Comparison of ENCODE assay signal across 8 cellular contexts in genomic region chr2:196274387-196274809, GRCh38.
DNase-seq lines count a peak whose midpoint lies in the region; ATAC-seq and TF ChIP-seq lines count a peak whose summit lies in the region.

No MANE protein-coding gene starts in this region.

- H3K9me3 ChIP-seq in right atrium auricular region: no peaks in the 10 kb centered on the region
- no peaks in the 10 kb centered on the region for H3K9me3 ChIP-seq in SK-N-MC (ENCODE audit: low read depth, low read length)
- no peaks in the 10 kb centered on the region for H3K9me3 ChIP-seq in left ventricle myocardium inferior (replicated peaks)
- H3K9me3 ChIP-seq in ascending aorta: no peaks in the 10 kb centered on the region

- H3K9ac ChIP-seq in SK-N-MC (ENCODE audit: insufficient read length): no peak overlapping the region

- TF ChIP-seq CTCF in right atrium auricular region (IDR thresholded peaks at IDR 0.05) (no peak), left ventricle myocardium inferior (IDR thresholded peaks at IDR 0.05; ENCODE audit: borderline replicate concordance) (no peak), ascending aorta (IDR thresholded peaks at IDR 0.05) (no peak)

- intact Hi-C loops in Right ventricle myocardium inferior (cut with DNase I): no loop called here
- intact Hi-C loops in left ventricle myocardium inferior (cut with micrococcal nuclease): no loop called here
- intact Hi-C loops in ascending aorta (cut with DNase I): no loop called here

- H3K4me1 ChIP-seq in right atrium auricular region (peaks cover 0 to 15% of the 10 kb centered on the region in 2 donors), left ventricle myocardium inferior (peaks cover 47% of the 10 kb centered on the region), ascending aorta (peaks cover 0 to 19% of the 10 kb centered on the region in 2 donors)

- H3K27ac ChIP-seq in right atrium auricular region (no peak overlapping the region), SK-N-MC (peak overlapping the region; percentile 22), left ventricle myocardium inferior (replicated peaks) (peak overlapping the region; percentile 2), ascending aorta (no peak overlapping the region)

- DNase-seq in Right ventricle myocardium inferior (ENCODE audit: missing footprints): no peak
- DNase-seq in right atrium auricular region (ENCODE audit: low spot score): no peak
- DNase-seq in SK-N-MC (ENCODE audit: low read depth, low spot score): no peak
- DNase-seq in left ventricle myocardium inferior: no peak
- DNase-seq in ascending aorta (ENCODE audit: low spot score in 2 of 2): no peak
- no peak for DNase-seq in HPDE6-E6E7 (ENCODE audit: extremely low spot score)
- no peak for DNase-seq in activated gamma-delta T cell (lab: John Stamatoyannopoulos, UW)

- no peaks in the 10 kb centered on the region for H3K27me3 ChIP-seq in right atrium auricular region
- no peaks in the 10 kb centered on the region for H3K27me3 ChIP-seq in left ventricle myocardium inferior (ENCODE audit: low read depth)
- H3K27me3 ChIP-seq in ascending aorta: no peaks in the 10 kb centered on the region

- no peak overlapping the region for H3K4me3 ChIP-seq in right atrium auricular region
- H3K4me3 ChIP-seq in SK-N-MC: peak overlapping the region; percentile 18
- no peak overlapping the region for H3K4me3 ChIP-seq in left ventricle myocardium inferior
- H3K4me3 ChIP-seq in ascending aorta: no peak overlapping the region

- H3K36me3 ChIP-seq in right atrium auricular region (peaks cover 4% of the 10 kb centered on the region), SK-N-MC (ENCODE audit: insufficient read depth, low read length) (no peaks in the 10 kb centered on the region), left ventricle myocardium inferior (peaks cover 14% of the 10 kb centered on the region), ascending aorta (no peaks in the 10 kb centered on the region)

- ATAC-seq in Right ventricle myocardium inferior: peak; percentile 93
- ATAC-seq in HG03442 (IDR thresholded peaks at IDR 0.05; ENCODE audit: unreplicated experiment): peak; percentile 59

Comparison
In these comparisons a context has a peak if more than half of its experiments do, and no peak if none do; other contexts are left out.
1. H3K27ac ChIP-seq: peak in SK-N-MC (single experiment) and left ventricle myocardium inferior (single experiment); none in right atrium auricular region (0 of 2) and ascending aorta (0 of 2).